3 cellular contexts compared by ENCODE assay signal in genomic region chr3:152156880-152157279, GRCh38.
A peak's percentile ranks its signal among the peaks of the same experiment; 100 is the strongest.
TF ChIP-seq lines count a peak whose summit lies in the region.

No MANE protein-coding gene starts in this region.

TF ChIP-seq in SK-N-SH, 30 proteins besides CTCF, POLR2A, EP300 and RAD21 (continued from another document):
- no peak for TF ChIP-seq PBX3 (IDR thresholded peaks at IDR 0.05)
- TF ChIP-seq MXI1 (IDR thresholded peaks at IDR 0.05; ENCODE audit: low read depth, low read length) = no peak
- TF ChIP-seq MAX (IDR thresholded peaks at IDR 0.05; ENCODE audit: low read depth) = no peak
- no peak for TF ChIP-seq IRF3 (IDR thresholded peaks at IDR 0.05; ENCODE audit: low read depth, low read length)
- TF ChIP-seq GABPA (IDR thresholded peaks at IDR 0.05; ENCODE audit: low read depth) = no peak
- TF ChIP-seq YY1 (IDR thresholded peaks at IDR 0.05; ENCODE audit: low read depth) = no peak

TF ChIP-seq in SK-N-SH treated with all-trans-retinoic acid at 6 μM for 48 hours, 23 proteins besides CTCF, POLR2A, EP300 and RAD21 (continued from another document):
- TF ChIP-seq TSHZ2 (CRISPR knock-in tag; IDR thresholded peaks at IDR 0.05) (no peak), ZFP3 (CRISPR knock-in tag; IDR thresholded peaks at IDR 0.05) (no peak), ZNF565 (CRISPR knock-in tag; conservative IDR thresholded peaks at IDR 0.05; ENCODE audit: low read depth) (no peak), CSDC2 (CRISPR knock-in tag; IDR thresholded peaks at IDR 0.05) (no peak), ZC3H10 (CRISPR knock-in tag; IDR thresholded peaks at IDR 0.05) (no peak), ZNF8 (CRISPR knock-in tag; IDR thresholded peaks at IDR 0.05) (no peak), CSRNP3 (CRISPR knock-in tag; IDR thresholded peaks at IDR 0.05) (no peak), CREB5 (CRISPR knock-in tag; IDR thresholded peaks at IDR 0.05; ENCODE audit: low read depth) (no peak)

TF ChIP-seq in GM12878, 131 proteins besides CTCF, POLR2A, EP300 and RAD21 (continued from another document):
- TF ChIP-seq CEBPZ (IDR thresholded peaks at IDR 0.05; ENCODE audit: low read depth, low read length) (no peak), NR2F1 (conservative IDR thresholded peaks at IDR 0.05) (no peak), NFIC (IDR thresholded peaks at IDR 0.05; ENCODE audit: low read depth, low read length) (peak; percentile 36; the same call in 1 of the 2 replicates), ZNF622 (IDR thresholded peaks at IDR 0.05) (no peak), ZBTB4 (CRISPR knock-in tag; IDR thresholded peaks at IDR 0.05) (no peak), ESRRA (IDR thresholded peaks at IDR 0.05; ENCODE audit: low read length) (no peak), CBX5 (IDR thresholded peaks at IDR 0.05; ENCODE audit: low read depth) (no peak), SUZ12 (IDR thresholded peaks at IDR 0.05; ENCODE audit: unreplicated experiment) (no peak), E2F4 (IDR thresholded peaks at IDR 0.05; ENCODE audit: low read depth, low read length) (no peak), JUNB (IDR thresholded peaks at IDR 0.05) (peak; percentile 63), FOXM1 (IDR thresholded peaks at IDR 0.05; ENCODE audit: low read depth, low read length) (peak; percentile 45; the same call in 1 of the 2 replicates), ASH2L (IDR thresholded peaks at IDR 0.05; ENCODE audit: borderline replicate concordance, low read depth) (no peak), NBN (IDR thresholded peaks at IDR 0.05) (no peak), PAX5 (IDR thresholded peaks at IDR 0.05; ENCODE audit: borderline replicate concordance, low read depth, low read length) (no peak), PAX8 (IDR thresholded peaks at IDR 0.05) (no peak), TCF12 (IDR thresholded peaks at IDR 0.05; ENCODE audit: low read depth, low read length) (no peak), RB1 (IDR thresholded peaks at IDR 0.05; ENCODE audit: borderline replicate concordance) (no peak), MTA2 (IDR thresholded peaks at IDR 0.05; ENCODE audit: low read depth) (no peak), BCL3 (IDR thresholded peaks at IDR 0.05; ENCODE audit: borderline replicate concordance, insufficient read depth, low read depth, low read length, poor library complexity, severe bottlenecking) (no peak), SMARCA5 (IDR thresholded peaks at IDR 0.05) (no peak), IKZF1 (conservative IDR thresholded peaks at IDR 0.05) (no peak), FOXK2 (IDR thresholded peaks at IDR 0.05) (no peak), BACH1 (IDR thresholded peaks at IDR 0.05; ENCODE audit: borderline replicate concordance) (no peak), MEF2A (IDR thresholded peaks at IDR 0.05; ENCODE audit: insufficient read depth, low read depth, low read length) (peak; percentile 80), SMC3 (IDR thresholded peaks at IDR 0.05; ENCODE audit: borderline replicate concordance, low read length) (no peak), REST (IDR thresholded peaks at IDR 0.05; ENCODE audit: low read depth, low read length) (no peak), RAD51 (IDR thresholded peaks at IDR 0.05) (no peak)
